In the genomic region with DNA sequence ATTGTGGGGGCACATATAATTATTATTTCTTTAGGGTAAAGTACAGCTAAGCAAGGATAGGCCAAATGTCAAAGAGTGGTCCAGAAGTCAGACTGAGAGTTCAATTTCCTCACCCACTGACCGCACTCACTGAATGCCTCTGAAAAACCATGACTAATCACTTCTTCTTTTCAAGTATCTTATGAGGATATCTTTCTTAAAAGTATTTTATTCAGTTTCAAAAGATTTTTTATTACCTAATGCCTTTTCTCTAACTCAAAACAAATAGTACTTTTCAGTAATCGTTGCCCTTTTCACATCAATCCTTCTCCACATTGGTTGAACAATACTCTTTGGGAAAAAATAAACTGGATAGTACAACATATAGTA, we compare ENCODE assay signal across 13 cellular contexts.
A peak's percentile ranks its signal among the peaks of the same experiment; 100 is the strongest.
DNase-seq lines count a peak whose midpoint lies in the region; ATAC-seq, FAIRE-seq and TF ChIP-seq lines count a peak whose summit lies in the region.
"Had no signal": no experiment of that assay in that cellular context is flagged by ENCODE, and none has a peak within 500 bp of the region (broad histone marks: within the 10 kb centered on the region; RNA-seq: fewer than 3 reads in every experiment).

No MANE protein-coding gene starts in this region.

- WGBS in GM12878 (ENCODE audit: insufficient coverage, insufficient replicate concordance, low lambda C conversion rate, missing lambda C conversion rate) = 2% methylated on average over 2 of the region's 2 CpGs
- WGBS in esophagus muscularis mucosa = 87% methylated on average over 2 of the region's 2 CpGs

- peak; percentile 54 to 88 for TF ChIP-seq EP300 in GM12878 (IDR thresholded peaks at IDR 0.05; ENCODE audit: borderline replicate concordance in 1 of 2, control insufficient read depth in 1 of 2, low read depth in 2 of 2, low read length in 2 of 2)
- TF ChIP-seq EP300 in esophagus muscularis mucosa (IDR thresholded peaks at IDR 0.05) = no peak

- H3K36me3 ChIP-seq in GM12878 (ENCODE audit: control insufficient read depth in 2 of 2, insufficient read depth in 2 of 2, low read length in 1 of 2) = no peaks in the 10 kb centered on the region
- H3K36me3 ChIP-seq in CD4-positive, alpha-beta memory T cell (ENCODE audit: insufficient read depth, low read length) = no peaks in the 10 kb centered on the region
- H3K36me3 ChIP-seq in tibial artery = no peaks in the 10 kb centered on the region
- H3K36me3 ChIP-seq in esophagus muscularis mucosa = no peaks in the 10 kb centered on the region

- H3K4me2 ChIP-seq in GM12878 (ENCODE audit: control insufficient read depth, insufficient read depth) = peak overlapping the region; percentile 45; the same call in 1 of the 2 replicates

- no peaks in the 10 kb centered on the region for H3K27me3 ChIP-seq in GM12878 (replicated peaks in 1 of 2; ENCODE audit: control insufficient read depth in 2 of 2, insufficient read depth in 2 of 2, low read length in 1 of 2)
- no peaks in the 10 kb centered on the region for H3K27me3 ChIP-seq in CD4-positive, alpha-beta memory T cell (ENCODE audit: insufficient read depth, low read length)
- no peaks in the 10 kb centered on the region for H3K27me3 ChIP-seq in tibial artery
- H3K27me3 ChIP-seq in esophagus muscularis mucosa = no peaks in the 10 kb centered on the region

- H3K9me3 Mint-ChIP-seq in CD4-positive, alpha-beta memory T cell = peaks cover 0 to 2% (median 0%) of the 10 kb centered on the region in 8 donors
- H3K9me3 Mint-ChIP-seq in mesothelial cell of epicardium = no peaks in the 10 kb centered on the region
- H3K9me3 Mint-ChIP-seq: neural crest cell had no signal

- no peaks in the 10 kb centered on the region for H3K79me2 ChIP-seq in GM12878 (ENCODE audit: control insufficient read depth, insufficient read depth, low read length)

- no peaks in the 10 kb centered on the region for H3K36me3 Mint-ChIP-seq in CD4-positive, alpha-beta memory T cell
- H3K36me3 Mint-ChIP-seq in mesothelial cell of epicardium = no peaks in the 10 kb centered on the region

- peak overlapping the region; percentile 95 for H3K27ac ChIP-seq in GM12878 (ENCODE audit: control insufficient read depth, insufficient read depth)
- no peak overlapping the region for H3K27ac ChIP-seq in CD4-positive, alpha-beta memory T cell (ENCODE audit: low read depth, low read length)
- no peak overlapping the region for H3K27ac ChIP-seq in tibial artery
- no peak overlapping the region for H3K27ac ChIP-seq in esophagus muscularis mucosa (replicated peaks in 1 of 4)
- H3K27ac ChIP-seq: epithelial cell of prostate had no signal

- H3K27me3 Mint-ChIP-seq in CD4-positive, alpha-beta memory T cell = peaks cover 0 to 3% of the 10 kb centered on the region in 2 donors
- H3K27me3 Mint-ChIP-seq in mesothelial cell of epicardium (ENCODE audit: low read depth) = no peaks in the 10 kb centered on the region

- H3K9me3 ChIP-seq in GM12878 (replicated peaks; ENCODE audit: control insufficient read depth, insufficient read depth, low read length) (no peaks in the 10 kb centered on the region; the same call in 2 of the 3 replicates), tibial artery (no peaks in the 10 kb centered on the region), esophagus muscularis mucosa (no peaks in the 10 kb centered on the region)
- H3K9me3 ChIP-seq in CD4-positive, alpha-beta memory T cell (ENCODE audit: control insufficient read depth in 1 of 2, low read length in 2 of 2) = no peaks in the 10 kb centered on the region

- ATAC-seq in GM21390 (IDR thresholded peaks at IDR 0.05; ENCODE audit: unreplicated experiment) (peak; percentile 65), HG03378 (IDR thresholded peaks at IDR 0.05; ENCODE audit: unreplicated experiment) (peak; percentile 72), GM12878 (peak; percentile 84)

- CTCF ChIA-PET in GM12878 (lab: Yijun Ruan, JAX) = interaction anchor here (0.6 to 4.0 kb wide), 2 partner anchors 11 to 15 kb away, joined by 3 to 27 read pairs; no protein-coding TSS in a partner anchor
- CTCF ChIA-PET in CD4-positive, alpha-beta memory T cell (lab: Charles Lee; ENCODE audit: partially characterized antibody) = no interaction called here

- FAIRE-seq in GM12878 (lab: Jason Lieb, UNC) = peak; percentile 81

- BruUV-seq in GM12878 (replicated peaks; lab: Mats Ljungman, UMichigan) = no TSS peak

- H3K4me3 Mint-ChIP-seq in CD4-positive, alpha-beta memory T cell = no peak overlapping the region
- no peak overlapping the region for H3K4me3 Mint-ChIP-seq in mesothelial cell of epicardium
- H3K4me3 Mint-ChIP-seq: neural crest cell had no signal

- peaks cover 26 to 43% (median 36%) of the 10 kb centered on the region in 4 donors for H3K4me1 Mint-ChIP-seq in CD4-positive, alpha-beta memory T cell
- H3K4me1 Mint-ChIP-seq in mesothelial cell of epicardium = peaks cover 24% of the 10 kb centered on the region

- no peak overlapping the region for H2AFZ ChIP-seq in GM12878 (ENCODE audit: control insufficient read depth, low read depth, low read length)

- TF ChIP-seq POLR2A in GM12878 (IDR thresholded peaks at IDR 0.05; ENCODE audit: low read depth, low read length) = no peak
- no peak for TF ChIP-seq POLR2A in esophagus muscularis mucosa (IDR thresholded peaks at IDR 0.05; ENCODE audit: low read depth)

- H4K20me1 ChIP-seq in GM12878 (ENCODE audit: control insufficient read depth, insufficient read depth) = no peaks in the 10 kb centered on the region

- H3K4me3 ChIP-seq in GM12878 (peak overlapping the region; percentile 13; the same call in 1 of the 2 replicates), tibial artery (no peak overlapping the region), esophagus muscularis mucosa (no peak overlapping the region)
- no peak overlapping the region for H3K4me3 ChIP-seq in CD4-positive, alpha-beta memory T cell (ENCODE audit: low read length in 2 of 2)

- SMC1A ChIA-PET in GM12878 (lab: Charles Lee; ENCODE audit: uncharacterized antibody, unreplicated experiment) = interaction anchor here (0.6 to 5.9 kb wide), 7 partner anchors 9 to 67 kb away, joined by 3 to 55 read pairs (median 4); no protein-coding TSS in a partner anchor

- POLR2A ChIA-PET in GM12878 (lab: Charles Lee) = interaction anchor here (0.5 to 1.0 kb wide), 2 partner anchors 14 to 134 kb away, joined by 5 read pairs; no protein-coding TSS in a partner anchor
- POLR2A ChIA-PET in CD4-positive, alpha-beta memory T cell (lab: Charles Lee; ENCODE audit: partially characterized antibody) = no interaction called here

- intact Hi-C loops in GM12878 (cut with micrococcal nuclease; ENCODE audit: unreplicated experiment) (loop anchor here (1.0 to 5.0 kb wide), 5 partner anchors 38 to 276 kb away; no protein-coding TSS in a partner anchor), tibial artery (cut with DNase I; ENCODE audit: low total_unique reads) (no loop called here), esophagus muscularis mucosa (cut with DNase I) (no loop called here)
- intact Hi-C loops in CD4-positive, alpha-beta memory T cell (cut with micrococcal nuclease) = no loop called here

- DNase-seq in GM13977 (ENCODE audit: low spot score) (peak; percentile 18), GM12878 (ENCODE audit: low read depth, low spot score) (peak; percentile 85), tibial artery (no peak), mesothelial cell of epicardium (ENCODE audit: low spot score in 2 of 2, unreplicated experiment in 2 of 2) (no peak), esophagus muscularis mucosa (ENCODE audit: extremely low spot score) (no peak)
- DNase-seq in CD4-positive, alpha-beta memory T cell = no peak
- DNase-seq: activated CD8-positive, alpha-beta memory T cell treated with anti-CD3 and anti-CD28 coated beads for 24 hours; NCI-H1092; stimulated activated CD8-positive, alpha-beta memory T cell treated with anti-CD3 and anti-CD28 coated beads, Interleukin-4, amount 100 ng/mL, for 48 hours had no signal

- no peak overlapping the region for H3K9ac ChIP-seq in GM12878 (ENCODE audit: control insufficient read depth, insufficient read depth, low read length)

- no peak for TF ChIP-seq RAD21 in GM12878 (IDR thresholded peaks at IDR 0.05; ENCODE audit: insufficient read depth, low read depth, low read length)

- RAD21 ChIA-PET in GM12878 (lab: Charles Lee; ENCODE audit: unreplicated experiment) = interaction anchor here (0.7 to 3.8 kb wide), 12 partner anchors 8 to 205 kb away, joined by 3 to 31 read pairs (median 4); no protein-coding TSS in a partner anchor

- in situ Hi-C loops in GM13977 (cut with MboI; ENCODE audit: low pct_unique_long_range_greater_than_20kb, low sequenced_read_pairs, unreplicated experiment) = no loop called here
- in situ Hi-C loops in GM12878 (cut with MboI) = no loop called here

- H3K4me1 ChIP-seq in GM12878 (ENCODE audit: control insufficient read depth, insufficient read depth, low read length) (peaks cover 43% of the 10 kb centered on the region), tibial artery (peaks cover 0 to 19% (median 4%) of the 10 kb centered on the region in 4 donors), esophagus muscularis mucosa (peaks cover 0 to 10% (median 7%) of the 10 kb centered on the region in 4 donors)
- peaks cover 26% of the 10 kb centered on the region for H3K4me1 ChIP-seq in CD4-positive, alpha-beta memory T cell (ENCODE audit: insufficient read depth, low read length)

- no peak overlapping the region for H3K27ac Mint-ChIP-seq in CD4-positive, alpha-beta memory T cell
- H3K27ac Mint-ChIP-seq in mesothelial cell of epicardium = no peak overlapping the region

- TF ChIP-seq CTCF in GM13977 (IDR thresholded peaks at IDR 0.05; ENCODE audit: extremely low read depth, insufficient read depth, missing control alignments) (no peak), GM12878 (IDR thresholded peaks at IDR 0.05 in 2 of 3, conservative IDR thresholded peaks at IDR 0.05 in 1 of 3; ENCODE audit: control insufficient read depth in 2 of 3, extremely low read depth in 1 of 3, insufficient read depth in 1 of 3, low read depth in 3 of 3, low read length in 3 of 3) (no peak), tibial artery (IDR thresholded peaks at IDR 0.05) (no peak), mesothelial cell of epicardium (IDR thresholded peaks at IDR 0.05; ENCODE audit: unreplicated experiment) (no peak), esophagus muscularis mucosa (IDR thresholded peaks at IDR 0.05) (no peak)

Comparison
In these comparisons a context has a peak if more than half of its experiments do, and no peak if none do; other contexts are left out.
1. DNase-seq: peak in GM13977 (single experiment) and GM12878 (single experiment); none in CD4-positive, alpha-beta memory T cell (0 of 5), tibial artery (0 of 2), mesothelial cell of epicardium (0 of 2) and esophagus muscularis mucosa (single experiment).
2. Peak in every context shown above with its lines, with median percentiles within 50 percentile points of each other: ATAC-seq.